ENCODE assay signal across 8 cellular contexts in the genomic region with DNA sequence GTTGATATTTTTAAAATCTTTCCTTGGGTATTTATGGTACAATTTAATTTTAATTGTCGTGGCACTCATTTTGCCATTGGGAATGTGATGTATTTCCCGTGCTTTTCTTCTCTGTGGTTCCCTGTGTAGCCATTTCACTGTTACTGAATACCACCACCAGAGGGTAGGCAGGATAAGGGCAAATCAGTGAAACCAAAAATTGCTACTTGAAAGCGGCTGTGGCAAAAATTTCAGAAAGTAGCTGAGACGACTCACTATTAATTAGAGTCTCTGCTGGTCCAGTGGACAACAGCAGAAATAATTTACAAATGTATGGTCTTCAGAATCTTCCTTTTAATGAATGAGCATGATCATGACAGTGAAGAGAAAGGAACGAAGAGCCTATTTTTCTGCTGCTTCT. TPM values are rescaled to one million over a fixed set of nuclear protein-coding genes. Genes with fewer than 3 reads are reported as not detected.
A peak's percentile ranks its signal among the peaks of the same experiment; 100 is the strongest.
DNase-seq lines count a peak whose midpoint lies in the region; ATAC-seq and TF ChIP-seq lines count a peak whose summit lies in the region.

No MANE protein-coding gene starts in this region.

- H3K27ac ChIP-seq in ascending aorta (no peak overlapping the region), left lung (no peak overlapping the region)

- H3K4me3 ChIP-seq in ascending aorta: no peak overlapping the region
- no peak overlapping the region for H3K4me3 ChIP-seq in left lung

- no peaks in the 10 kb centered on the region for H3K4me1 Mint-ChIP-seq in HFFc6 (ENCODE audit: low read depth)

- no peaks in the 10 kb centered on the region for H3K27me3 ChIP-seq in ascending aorta
- H3K27me3 ChIP-seq in left lung: peaks cover 15 to 33% of the 10 kb centered on the region in 2 donors

- no peaks in the 10 kb centered on the region for H3K9me3 ChIP-seq in ascending aorta
- no peaks in the 10 kb centered on the region for H3K9me3 ChIP-seq in left lung

- H3K36me3 ChIP-seq in ascending aorta (no peaks in the 10 kb centered on the region), left lung (no peaks in the 10 kb centered on the region)

- peak; percentile 69 for TF ChIP-seq CTCF in GM12873 (IDR thresholded peaks at IDR 0.05; ENCODE audit: insufficient read depth, low read depth, low read length, missing control alignments)
- TF ChIP-seq CTCF in HFFc6 (IDR thresholded peaks at IDR 0.05): peak; percentile 64
- peak; percentile 38 to 65 (median 38) for TF ChIP-seq CTCF in ascending aorta (IDR thresholded peaks at IDR 0.05)
- TF ChIP-seq CTCF in left lung (IDR thresholded peaks at IDR 0.05): peak; percentile 28 to 33

- no peaks in the 10 kb centered on the region for H3K9me3 Mint-ChIP-seq in HFFc6

- H3K27ac Mint-ChIP-seq in HFFc6: no peak overlapping the region

- ATAC-seq in left lung: peak; percentile 50

- peak; percentile 5 for DNase-seq in AG08395 (ENCODE audit: low spot score)
- DNase-seq in HFFc6: peak; percentile 11
- DNase-seq in MV-4-11 (lab: John Stamatoyannopoulos, UW): peak; percentile 3
- DNase-seq in ascending aorta (ENCODE audit: low spot score in 2 of 2): no peak
- DNase-seq in left lung: no peak
- no peak for DNase-seq in NCI-H526 treated with DMSO at 0.1 percent for 48 hours (lab: John Stamatoyannopoulos, UW)
- DNase-seq in activated CD4-positive, CD25-positive, alpha-beta regulatory T cell treated with anti-CD3 and anti-CD28 coated beads, Interleukin-2, amount 50 U/mL, for 72 hours: no peak

- H3K4me1 ChIP-seq in ascending aorta: no peaks in the 10 kb centered on the region
- H3K4me1 ChIP-seq in left lung: no peaks in the 10 kb centered on the region

- no peak overlapping the region for H3K4me3 Mint-ChIP-seq in HFFc6

- intact Hi-C loops in ascending aorta (cut with DNase I) (loop anchor here (2.0 kb wide), 1 partner anchor 36 kb away; no protein-coding TSS in a partner anchor), left lung (cut with DNase I) (no loop called here)

- no peaks in the 10 kb centered on the region; the same call in 1 of the 2 replicates for H3K27me3 Mint-ChIP-seq in HFFc6 (ENCODE audit: insufficient read depth)

- no peaks in the 10 kb centered on the region for H3K36me3 Mint-ChIP-seq in HFFc6 (ENCODE audit: low read depth)

RNA-seq across cellular contexts. Expression of gene MIR17HG, which starts 34.4 kb away (rescaled TPM):
- 1 to 10 TPM in 1 of 6 experiments, under 1 TPM in 5; 0.40 to 1.1 (median 0.90) TPM for total RNA-seq in HFFc6 (2021; fragmentation: NEBNext Ultra II Directional; extraction: Animal tissue kit (Norgen Biotek cat#: 25700))
- total RNA-seq in ascending aorta (not detected), left lung (1 to 10 TPM; 2.4 to 7.6 TPM)

Comparison
In these comparisons a context has a peak if more than half of its experiments do, and no peak if none do; other contexts are left out.
1. DNase-seq: peak in AG08395 (single experiment), HFFc6 (single experiment) and MV-4-11 (single experiment); none in ascending aorta (0 of 2), left lung (0 of 2), NCI-H526 treated with DMSO at 0.1 percent for 48 hours (single experiment) and activated CD4-positive, CD25-positive, alpha-beta regulatory T cell treated with anti-CD3 and anti-CD28 coated beads, Interleukin-2, amount 50 U/mL, for 72 hours (single experiment).
2. Peak in every context shown above with its lines, with median percentiles within 50 percentile points of each other: CTCF ChIP-seq.